Comparison of ENCODE assay signal across 7 cellular contexts in the genomic region with DNA sequence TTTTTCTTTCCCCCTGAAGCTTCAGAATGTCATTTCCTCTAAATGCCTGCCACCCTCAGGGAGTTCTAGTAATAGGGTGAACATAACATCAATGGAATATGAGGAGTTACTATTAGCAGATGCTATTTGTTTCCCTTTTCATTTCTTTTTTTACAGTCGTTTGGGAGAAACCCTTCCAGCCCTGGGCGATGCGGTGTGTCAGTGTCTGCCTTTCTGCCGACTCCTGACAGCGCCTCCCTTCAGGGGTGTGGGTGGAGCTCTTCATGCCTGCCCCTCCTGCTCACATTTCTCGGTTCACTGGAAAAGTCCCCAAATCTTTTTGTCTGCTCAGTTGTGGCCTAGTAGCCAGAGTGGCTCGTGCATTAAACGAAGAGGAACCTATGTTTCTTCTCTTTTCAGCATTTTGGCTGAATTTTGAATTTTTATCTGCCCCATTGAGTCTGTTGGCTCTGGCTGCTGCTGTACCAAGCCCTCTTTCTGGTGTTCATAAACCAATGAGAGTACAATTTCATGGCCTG.
DNase-seq lines count a peak whose midpoint lies in the region; ATAC-seq, FAIRE-seq and TF ChIP-seq lines count a peak whose summit lies in the region.

No MANE protein-coding gene starts in this region.

- peak; percentile 33 for DNase-seq in GM18507 (ENCODE audit: extremely low spot score, insufficient read length, low read depth)
- peak; percentile 49 for DNase-seq in H4 (ENCODE audit: low spot score)
- peak; percentile 77 for DNase-seq in MM.1S
- DNase-seq in bronchial epithelial cell (ENCODE audit: low read depth), result peak; percentile 56
- DNase-seq in left colon, result peak in 1 of 2 donors; percentile 49
- DNase-seq in suprapubic skin (ENCODE audit: low spot score in 2 of 2), result no peak
- DNase-seq in AML-193 (lab: John Stamatoyannopoulos, UW), result no peak

- H3K79me2 ChIP-seq in MM.1S (ENCODE audit: low read length), result peaks cover 7% of the 10 kb centered on the region; the same call in 1 of the 2 replicates

- TF ChIP-seq CTCF in MM.1S (IDR thresholded peaks at IDR 0.05; ENCODE audit: low read length), result no peak
- TF ChIP-seq CTCF in bronchial epithelial cell (IDR thresholded peaks at IDR 0.05; ENCODE audit: insufficient read depth, low read length, severe bottlenecking), result no peak
- no peak for TF ChIP-seq CTCF in suprapubic skin (IDR thresholded peaks at IDR 0.05)

- peak overlapping the region; percentile 50 for H2AFZ ChIP-seq in MM.1S (ENCODE audit: low read length)

- FAIRE-seq in GM18507 (lab: Jason Lieb, UNC), result peak; percentile 81
- no peak for FAIRE-seq in bronchial epithelial cell (lab: Jason Lieb, UNC)

- peaks cover 18% of the 10 kb centered on the region for H3K4me1 ChIP-seq in MM.1S (ENCODE audit: low read length)
- H3K4me1 ChIP-seq in suprapubic skin, result peaks cover 34% of the 10 kb centered on the region

- intact Hi-C loops in left colon (cut with DNase I, micrococcal nuclease), result no loop called here

- TF ChIP-seq POLR2A in suprapubic skin (IDR thresholded peaks at IDR 0.05), result no peak

- H3K4me2 ChIP-seq in MM.1S (ENCODE audit: low read depth, low read length), result peak overlapping the region; percentile 55

- H3K9me3 ChIP-seq in MM.1S (replicated peaks; ENCODE audit: insufficient read depth, low read length), result no peaks in the 10 kb centered on the region
- H3K9me3 ChIP-seq in suprapubic skin, result no peaks in the 10 kb centered on the region

- H3K36me3 ChIP-seq in MM.1S (replicated peaks; ENCODE audit: insufficient read depth, low read length), result no peaks in the 10 kb centered on the region
- no peaks in the 10 kb centered on the region for H3K36me3 ChIP-seq in bronchial epithelial cell (ENCODE audit: control insufficient read depth, insufficient read depth, low read length)
- no peaks in the 10 kb centered on the region for H3K36me3 ChIP-seq in suprapubic skin

- ATAC-seq in left colon, result peak; percentile 74

- H3K9ac ChIP-seq in MM.1S (ENCODE audit: low read length), result peak overlapping the region; percentile 30; the same call in 1 of the 2 replicates

- H3K27me3 ChIP-seq in MM.1S (replicated peaks; ENCODE audit: insufficient read depth, low read length) (no peaks in the 10 kb centered on the region), bronchial epithelial cell (ENCODE audit: control insufficient read depth, insufficient read depth, low read length) (no peaks in the 10 kb centered on the region), suprapubic skin (no peaks in the 10 kb centered on the region)

- TF ChIP-seq EP300 in suprapubic skin (IDR thresholded peaks at IDR 0.05), result no peak

- no peaks in the 10 kb centered on the region for H3K9me2 ChIP-seq in MM.1S (replicated peaks; ENCODE audit: insufficient read depth, low read length)

- WGBS in suprapubic skin, result 8% methylated on average over 8 of the region's 8 CpGs

- no peaks in the 10 kb centered on the region for H4K20me1 ChIP-seq in MM.1S (ENCODE audit: insufficient read depth, low read length)

- H3K4me3 ChIP-seq in MM.1S (ENCODE audit: low read length), result peak overlapping the region; percentile 58
- no peak overlapping the region for H3K4me3 ChIP-seq in bronchial epithelial cell (ENCODE audit: low read depth, low read length)
- H3K4me3 ChIP-seq in suprapubic skin, result peak overlapping the region; percentile 17

- H3F3A ChIP-seq in MM.1S (ENCODE audit: insufficient read depth, low read length), result peaks cover 8% of the 10 kb centered on the region; the same call in 1 of the 2 replicates

- H3K27ac ChIP-seq in MM.1S (ENCODE audit: low read length), result peak overlapping the region; percentile 57; the same call in 1 of the 2 replicates
- H3K27ac ChIP-seq in suprapubic skin, result peak overlapping the region; percentile 56

Comparison
In these comparisons a context has a peak if more than half of its experiments do, and no peak if none do; other contexts are left out.
1. DNase-seq: peak in GM18507 (single experiment), H4 (single experiment), MM.1S (single experiment) and bronchial epithelial cell (single experiment); none in suprapubic skin (0 of 2) and AML-193 (0 of 2).